ENCODE assay signal across 2 cellular contexts in genomic region chr16:88442435-88442810, GRCh38.
"Had no signal": no experiment of that assay in that cellular context is flagged by ENCODE, and none has a peak within 500 bp of the region (broad histone marks: within the 10 kb centered on the region; RNA-seq: fewer than 3 reads in every experiment).

No MANE protein-coding gene starts in this region.

- H3K9me3 ChIP-seq: esophagus squamous epithelium, upper lobe of right lung had no signal

- H3K4me1 ChIP-seq: upper lobe of right lung had no signal

- H3K36me3 ChIP-seq: esophagus squamous epithelium, upper lobe of right lung had no signal

- H3K4me3 ChIP-seq: esophagus squamous epithelium, upper lobe of right lung had no signal

- DNase-seq: esophagus squamous epithelium had no signal

- H3K27me3 ChIP-seq: upper lobe of right lung had no signal

- H3K27ac ChIP-seq: esophagus squamous epithelium, upper lobe of right lung had no signal
